Comparison of ENCODE assay signal across 18 cellular contexts in genomic region chr2:224260605-224261004, GRCh38.
DNase-seq lines count a peak whose midpoint lies in the region; ATAC-seq and TF ChIP-seq lines count a peak whose summit lies in the region.
"Had no signal": no experiment of that assay in that cellular context is flagged by ENCODE, and none has a peak within 500 bp of the region (broad histone marks: within the 10 kb centered on the region; RNA-seq: fewer than 3 reads in every experiment).

No MANE protein-coding gene starts in this region.

- ATAC-seq in SK-N-SH treated with all-trans-retinoic acid at 6 μM for 48 hours (peak; percentile 58), gastroesophageal sphincter (peak; percentile 28), HG02610 (IDR thresholded peaks at IDR 0.05; ENCODE audit: unreplicated experiment) (no peak), HG02840 (IDR thresholded peaks at IDR 0.05; ENCODE audit: low FRiP score, unreplicated experiment) (no peak)

- no peak overlapping the region for H3K27ac ChIP-seq in HEK293 (ENCODE audit: extremely low read depth, low read depth, low read length)
- H3K27ac ChIP-seq in gastroesophageal sphincter: peak overlapping the region in 2 of 4 donors; percentile 5 to 33

- H3K36me3 Mint-ChIP-seq in glutamatergic neuron (ENCODE audit: unreplicated experiment): no peaks in the 10 kb centered on the region

- H3K4me1 ChIP-seq in HEK293 (ENCODE audit: control insufficient read depth, insufficient read depth, low read length): peaks cover 7% of the 10 kb centered on the region; the same call in 1 of the 2 replicates
- H3K4me1 ChIP-seq in gastroesophageal sphincter: peaks cover 0 to 19% (median 0%) of the 10 kb centered on the region in 3 donors

- WGBS in gastroesophageal sphincter (ENCODE audit: low coverage in 1 of 2), 2 donors: 6 to 33% methylated on average over 3 to 4 of the region's 5 CpGs

- no peak for TF ChIP-seq EP300 in gastroesophageal sphincter (IDR thresholded peaks at IDR 0.05)

- H3K36me3 ChIP-seq in HEK293 (ENCODE audit: control insufficient read depth in 2 of 2, insufficient read depth in 1 of 2, low read length in 2 of 2) (no peaks in the 10 kb centered on the region), gastroesophageal sphincter (no peaks in the 10 kb centered on the region)

- no peak overlapping the region for H3K4me3 ChIP-seq in HEK293 (ENCODE audit: low read depth, low read length)
- no peak overlapping the region for H3K4me3 ChIP-seq in gastroesophageal sphincter
- H3K4me3 ChIP-seq in skeletal muscle cell (ENCODE audit: low read depth, low read length): no peak overlapping the region

- POLR2A ChIA-PET in HEK293 (lab: Yijun Ruan, JAX): no interaction called here

- no peak overlapping the region for H3K4me3 Mint-ChIP-seq in glutamatergic neuron (ENCODE audit: unreplicated experiment)
- H3K4me3 Mint-ChIP-seq: activated T-cell treated with anti-CD3 and anti-CD28 coated beads, Interleukin-2, amount 50 U/mL, for 4 hours; T-helper 2 cell treated with Interferon-gamma antibody and Interleukin-4, amounts not matched to agents 5 μg/mL and 100 μg/mL, for 36 hours had no signal

- TF ChIP-seq POLR2A in gastroesophageal sphincter (IDR thresholded peaks at IDR 0.05): no peak

- peaks cover 2% of the 10 kb centered on the region for H3K27me3 Mint-ChIP-seq in glutamatergic neuron (ENCODE audit: unreplicated experiment)

- H3K9me3 Mint-ChIP-seq in glutamatergic neuron (ENCODE audit: unreplicated experiment): no peaks in the 10 kb centered on the region
- H3K9me3 Mint-ChIP-seq: activated T-cell treated with anti-CD3 and anti-CD28 coated beads, Interleukin-2, amount 50 U/mL, for 4 hours; T-helper 2 cell treated with Interferon-gamma antibody and Interleukin-4, amounts not matched to agents 5 μg/mL and 100 μg/mL, for 36 hours had no signal

- H3K27me3 ChIP-seq in gastroesophageal sphincter: no peaks in the 10 kb centered on the region

- CTCF ChIA-PET in HEK293 (lab: Yijun Ruan, JAX): no interaction called here

- DNase-seq in skeletal muscle cell (ENCODE audit: low read depth) (peak; percentile 31), glutamatergic neuron (no peak)
- DNase-seq: activated CD4-positive, alpha-beta T cell treated with anti-CD3 and anti-CD28 coated beads, Interleukin-2, amount 50 U/mL, for 1 hour; activated T-cell treated with anti-CD3 and anti-CD28 coated beads, Interleukin-2, amount 50 U/mL, for 4 hours; amniotic stem cell; cortex of kidney; DND-41; erythroblast; mesendoderm; NCI-H187 treated with DMSO at 0.1 percent for 48 hours; NCI-H526; RPMI8226 had no signal

- peaks cover 3% of the 10 kb centered on the region for H3K4me1 Mint-ChIP-seq in glutamatergic neuron (ENCODE audit: low read depth, unreplicated experiment)

- no peaks in the 10 kb centered on the region for H3K9me3 ChIP-seq in HEK293 (ENCODE audit: control insufficient read depth, insufficient read depth, low read depth, low read length)
- no peaks in the 10 kb centered on the region for H3K9me3 ChIP-seq in gastroesophageal sphincter

- TF ChIP-seq CTCF in HEK293 (tag by site-specific recombination; IDR thresholded peaks at IDR 0.05): no peak
- TF ChIP-seq CTCF in gastroesophageal sphincter (IDR thresholded peaks at IDR 0.05): no peak
- TF ChIP-seq CTCF in glutamatergic neuron (IDR thresholded peaks at IDR 0.05; ENCODE audit: partially characterized antibody, unreplicated experiment): no peak

- H3K27ac Mint-ChIP-seq in glutamatergic neuron (ENCODE audit: unreplicated experiment): no peak overlapping the region
- H3K27ac Mint-ChIP-seq: T-helper 2 cell treated with Interferon-gamma antibody and Interleukin-4, amounts not matched to agents 5 μg/mL and 100 μg/mL, for 36 hours had no signal

TF ChIP-seq in HEK293, 187 proteins besides CTCF, POLR2A, EP300 and RAD21 (continues in another document):
- TF ChIP-seq TSHZ1 (tag by site-specific recombination; IDR thresholded peaks at IDR 0.05; ENCODE audit: borderline replicate concordance): no peak
- TF ChIP-seq ZNF580 (tag by site-specific recombination; IDR thresholded peaks at IDR 0.05): no peak
- 0 out of 2 replicates have a peak, but pooled peaks have one; percentile 23 for TF ChIP-seq ZNF692 (tag by site-specific recombination; IDR thresholded peaks at IDR 0.05)

TF ChIP-seq in SK-N-SH treated with all-trans-retinoic acid at 6 μM for 48 hours, 23 proteins besides CTCF, POLR2A, EP300 and RAD21:
- no peak for TF ChIP-seq RARB (CRISPR knock-in tag; IDR thresholded peaks at IDR 0.05)
- no peak for TF ChIP-seq CSDC2 (CRISPR knock-in tag; IDR thresholded peaks at IDR 0.05)
- no peak for TF ChIP-seq TCF4 (CRISPR knock-in tag; IDR thresholded peaks at IDR 0.05; ENCODE audit: borderline replicate concordance)
- TF ChIP-seq SNAI2 (CRISPR knock-in tag; IDR thresholded peaks at IDR 0.05): no peak
- no peak for TF ChIP-seq TOX (CRISPR knock-in tag; IDR thresholded peaks at IDR 0.05; ENCODE audit: borderline replicate concordance)
- TF ChIP-seq CSRNP3 (CRISPR knock-in tag; IDR thresholded peaks at IDR 0.05): no peak
- TF ChIP-seq POU6F1 (CRISPR knock-in tag; IDR thresholded peaks at IDR 0.05; ENCODE audit: borderline replicate concordance, low read depth): no peak
- no peak for TF ChIP-seq ZNF565 (CRISPR knock-in tag; conservative IDR thresholded peaks at IDR 0.05; ENCODE audit: low read depth)
- no peak for TF ChIP-seq TSHZ2 (CRISPR knock-in tag; IDR thresholded peaks at IDR 0.05)
TF ChIP-seq in SK-N-SH treated with all-trans-retinoic acid at 6 μM for 48 hours: peak in this region for 0.

Comparison
In these comparisons a context has a peak if more than half of its experiments do, and no peak if none do; other contexts are left out.
1. ATAC-seq: peak in SK-N-SH treated with all-trans-retinoic acid at 6 μM for 48 hours (single experiment) and gastroesophageal sphincter (single experiment); none in HG02610 (single experiment) and HG02840 (single experiment).